ENCODE assay signal across 11 cellular contexts in the genomic region with DNA sequence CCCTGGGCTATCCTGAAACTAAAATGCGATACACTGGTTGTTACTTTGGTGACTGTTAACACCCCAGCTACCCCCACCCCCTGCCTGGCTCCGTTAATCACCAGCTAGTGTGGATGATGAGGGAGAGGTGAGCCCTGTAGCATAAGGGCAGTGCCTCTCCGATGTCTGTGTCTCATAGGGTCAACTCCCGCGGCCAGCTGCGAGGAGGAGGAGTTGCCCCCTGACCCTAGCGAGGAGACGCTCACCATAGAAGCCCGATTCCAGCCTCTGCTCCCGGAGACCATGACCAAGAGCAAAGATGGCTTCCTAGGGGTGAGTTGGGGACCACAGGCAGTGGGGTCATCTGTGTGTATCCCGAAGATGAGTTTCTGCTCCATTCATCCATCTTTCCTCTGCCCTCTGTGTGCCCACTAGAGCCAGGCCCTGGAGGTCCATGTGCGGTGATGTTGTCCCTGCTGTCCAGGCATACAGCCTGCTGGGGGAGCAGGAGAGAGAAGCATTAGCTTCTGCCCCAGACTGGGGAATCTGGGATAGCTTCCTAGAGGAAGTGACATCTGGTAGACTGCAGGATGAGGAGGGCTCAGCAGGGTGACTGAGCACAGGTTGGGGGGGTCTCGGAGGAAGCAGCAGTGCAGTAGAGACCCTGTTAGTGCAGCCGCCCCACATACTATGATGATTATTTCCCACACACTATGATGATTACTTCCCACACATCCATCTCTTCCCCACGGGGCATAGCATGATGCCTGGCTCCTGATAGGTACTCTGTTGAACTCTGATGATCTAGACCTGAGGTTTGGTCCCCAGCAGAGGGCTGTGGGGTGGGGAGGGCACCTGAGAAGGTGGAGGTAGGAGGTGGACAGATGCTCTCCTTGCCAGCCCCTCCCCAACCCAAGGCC. TPM values are rescaled to one million over a fixed set of nuclear protein-coding genes. Genes with fewer than 3 reads are reported as not detected.
DNase-seq lines count a peak whose midpoint lies in the region; ATAC-seq and TF ChIP-seq lines count a peak whose summit lies in the region.
"Had no signal": no experiment of that assay in that cellular context is flagged by ENCODE, and none has a peak within 500 bp of the region (broad histone marks: within the 10 kb centered on the region; RNA-seq: fewer than 3 reads in every experiment).

No MANE protein-coding gene starts in this region.

- H3K4me1 ChIP-seq in thoracic aorta (ENCODE audit: control insufficient read depth in 1 of 2, low read depth in 2 of 2) = peaks cover 33 to 68% of the 10 kb centered on the region in 2 donors

- H3K27ac ChIP-seq in thoracic aorta = peak overlapping the region; percentile 68 to 92
- H3K27ac ChIP-seq: right lobe of liver had no signal

- peak overlapping the region; percentile 67 for H3K27ac Mint-ChIP-seq in activated T-cell treated with anti-CD3 and anti-CD28 coated beads, Interleukin-2, amount 50 U/mL, for 24 hours
- peak overlapping the region; percentile 71 for H3K27ac Mint-ChIP-seq in neural crest cell (ENCODE audit: unreplicated experiment)
- H3K27ac Mint-ChIP-seq in naive thymus-derived CD8-positive, alpha-beta T cell = peak overlapping the region in 5 of 10 donors; percentile 12 to 82 (median 52)
- H3K27ac Mint-ChIP-seq in activated CD8-positive, alpha-beta T cell treated with anti-CD3 and anti-CD28 coated beads, Interleukin-2, amount 10 ng/mL, durations not matched to agents 7 days and 5 days = no peak overlapping the region

- H3K4me3 Mint-ChIP-seq in activated T-cell treated with anti-CD3 and anti-CD28 coated beads, Interleukin-2, amount 50 U/mL, for 24 hours = no peak overlapping the region
- peak overlapping the region; percentile 78 for H3K4me3 Mint-ChIP-seq in neural crest cell
- H3K4me3 Mint-ChIP-seq in naive thymus-derived CD8-positive, alpha-beta T cell = no peak overlapping the region
- H3K4me3 Mint-ChIP-seq in activated CD8-positive, alpha-beta T cell treated with anti-CD3 and anti-CD28 coated beads, Interleukin-2, amount 10 ng/mL, durations not matched to agents 7 days and 5 days = no peak overlapping the region

- H3K9me3 ChIP-seq in thoracic aorta = no peaks in the 10 kb centered on the region
- H3K9me3 ChIP-seq: right lobe of liver had no signal

- POLR2A ChIA-PET in naive thymus-derived CD8-positive, alpha-beta T cell (lab: Charles Lee) = interaction anchor here (0.7 kb wide), 1 partner anchor 301 kb away, joined by 6 read pairs; no protein-coding TSS in a partner anchor
- POLR2A ChIA-PET in activated CD8-positive, alpha-beta T cell treated with anti-CD3 and anti-CD28 coated beads, Interleukin-2, amount 10 ng/mL, durations not matched to agents 7 days and 5 days (lab: Charles Lee) = interaction anchor here (0.5 to 0.6 kb wide), 3 partner anchors 155 to 306 kb away, joined by 3 to 5 read pairs (median 5); no protein-coding TSS in a partner anchor

- peaks cover 20% of the 10 kb centered on the region for H3K36me3 ChIP-seq in thoracic aorta
- H3K36me3 ChIP-seq: right lobe of liver had no signal

- peaks cover 37% of the 10 kb centered on the region for H3K36me3 Mint-ChIP-seq in activated T-cell treated with anti-CD3 and anti-CD28 coated beads, Interleukin-2, amount 50 U/mL, for 24 hours (ENCODE audit: low read depth)
- H3K36me3 Mint-ChIP-seq in neural crest cell (ENCODE audit: low read depth) = peaks cover 3% of the 10 kb centered on the region
- peaks cover 0 to 30% (median 9%) of the 10 kb centered on the region in 3 donors for H3K36me3 Mint-ChIP-seq in naive thymus-derived CD8-positive, alpha-beta T cell
- H3K36me3 Mint-ChIP-seq in activated CD8-positive, alpha-beta T cell treated with anti-CD3 and anti-CD28 coated beads, Interleukin-2, amount 10 ng/mL, durations not matched to agents 7 days and 5 days (ENCODE audit: low read depth) = no peaks in the 10 kb centered on the region

- ATAC-seq in thoracic aorta (ENCODE audit: insufficient number of reproducible peaks, low FRiP score, low read depth) = no peak
- ATAC-seq in naive thymus-derived CD8-positive, alpha-beta T cell = no peak
- ATAC-seq in activated CD8-positive, alpha-beta T cell treated with anti-CD3 and anti-CD28 coated beads, Interleukin-2, amount 10 ng/mL, durations not matched to agents 7 days and 5 days = no peak
- ATAC-seq: SK-N-SH treated with all-trans-retinoic acid at 6 μM for 48 hours had no signal

- H3K27me3 Mint-ChIP-seq in activated T-cell treated with anti-CD3 and anti-CD28 coated beads, Interleukin-2, amount 50 U/mL, for 24 hours = no peaks in the 10 kb centered on the region
- no peaks in the 10 kb centered on the region for H3K27me3 Mint-ChIP-seq in neural crest cell (ENCODE audit: low read depth)
- H3K27me3 Mint-ChIP-seq in naive thymus-derived CD8-positive, alpha-beta T cell = no peaks in the 10 kb centered on the region
- H3K27me3 Mint-ChIP-seq in activated CD8-positive, alpha-beta T cell treated with anti-CD3 and anti-CD28 coated beads, Interleukin-2, amount 10 ng/mL, durations not matched to agents 7 days and 5 days (ENCODE audit: low read depth) = peaks cover 6% of the 10 kb centered on the region

- no peak overlapping the region for H3K4me3 ChIP-seq in choroid plexus epithelial cell (ENCODE audit: low read depth, low read length)
- H3K4me3 ChIP-seq in thoracic aorta = no peak overlapping the region
- H3K4me3 ChIP-seq: right lobe of liver had no signal

- H3K27me3 ChIP-seq in thoracic aorta (replicated peaks; ENCODE audit: insufficient read depth) = no peaks in the 10 kb centered on the region
- H3K27me3 ChIP-seq: right lobe of liver had no signal

- peaks cover 41% of the 10 kb centered on the region for H3K4me1 Mint-ChIP-seq in activated T-cell treated with anti-CD3 and anti-CD28 coated beads, Interleukin-2, amount 50 U/mL, for 24 hours (ENCODE audit: low read depth)
- peaks cover 44% of the 10 kb centered on the region for H3K4me1 Mint-ChIP-seq in neural crest cell
- peaks cover 23 to 48% (median 39%) of the 10 kb centered on the region in 4 donors for H3K4me1 Mint-ChIP-seq in naive thymus-derived CD8-positive, alpha-beta T cell
- H3K4me1 Mint-ChIP-seq in activated CD8-positive, alpha-beta T cell treated with anti-CD3 and anti-CD28 coated beads, Interleukin-2, amount 10 ng/mL, durations not matched to agents 7 days and 5 days (ENCODE audit: low read depth) = peaks cover 13% of the 10 kb centered on the region

- no peaks in the 10 kb centered on the region for H3K9me3 Mint-ChIP-seq in activated T-cell treated with anti-CD3 and anti-CD28 coated beads, Interleukin-2, amount 50 U/mL, for 24 hours
- no peaks in the 10 kb centered on the region for H3K9me3 Mint-ChIP-seq in neural crest cell
- no peaks in the 10 kb centered on the region for H3K9me3 Mint-ChIP-seq in naive thymus-derived CD8-positive, alpha-beta T cell
- H3K9me3 Mint-ChIP-seq in activated CD8-positive, alpha-beta T cell treated with anti-CD3 and anti-CD28 coated beads, Interleukin-2, amount 10 ng/mL, durations not matched to agents 7 days and 5 days (ENCODE audit: insufficient read depth) = no peaks in the 10 kb centered on the region

- TF ChIP-seq CTCF in choroid plexus epithelial cell (conservative IDR thresholded peaks at IDR 0.05; ENCODE audit: low read depth, low read length) (peak; percentile 16), neural crest cell (conservative IDR thresholded peaks at IDR 0.05) (no peak), thoracic aorta (IDR thresholded peaks at IDR 0.05) (no peak)

- CTCF ChIA-PET in activated CD8-positive, alpha-beta T cell treated with anti-CD3 and anti-CD28 coated beads, Interleukin-2, amount 10 ng/mL, durations not matched to agents 7 days and 5 days (lab: Charles Lee) = interaction anchor here (1.1 to 1.6 kb wide), 2 partner anchors 181 to 191 kb away, joined by 3 to 4 read pairs; no protein-coding TSS in a partner anchor

- no peak for DNase-seq in activated T-cell treated with anti-CD3 and anti-CD28 coated beads, Interleukin-2, amount 50 U/mL, for 24 hours
- no peak for DNase-seq in activated T-cell treated with anti-CD3 and anti-CD28 coated beads for 4 hours
- no peak for DNase-seq in choroid plexus epithelial cell (ENCODE audit: low read depth)
- DNase-seq in neural crest cell (ENCODE audit: low read depth, low spot score) = no peak
- no peak for DNase-seq in thoracic aorta (ENCODE audit: low spot score)
- DNase-seq in naive thymus-derived CD8-positive, alpha-beta T cell = no peak
- no peak for DNase-seq in activated CD8-positive, alpha-beta T cell treated with anti-CD3 and anti-CD28 coated beads, Interleukin-2, amount 10 ng/mL, durations not matched to agents 7 days and 5 days
- no peak for DNase-seq in COLO668 (lab: John Stamatoyannopoulos, UW; ENCODE audit: unreplicated experiment)
- DNase-seq: NCI-H2107 had no signal

RNA-seq across cellular contexts. Expression of a gene that starts 5.2 kb away (rescaled TPM):
- 146 and 148 TPM in 2 replicates for total RNA-seq in neural crest cell
- total RNA-seq in thoracic aorta = 10 to 100 TPM; 44.1 to 48.6 TPM
- total RNA-seq in naive thymus-derived CD8-positive, alpha-beta T cell = 10 to 100 TPM; 19.2 to 20.4 TPM
- polyA plus RNA-seq in naive thymus-derived CD8-positive, alpha-beta T cell = 1 to 10 TPM; 2.6 to 7.0 (median 2.7) TPM
- total RNA-seq in activated CD8-positive, alpha-beta T cell treated with anti-CD3 and anti-CD28 coated beads, Interleukin-2, amount 10 ng/mL, durations not matched to agents 7 days and 5 days = 1 to 10 TPM; 4.5 to 5.1 TPM

RNA-seq across cellular contexts. Expression of a gene that starts 14.5 kb away (rescaled TPM):
- total RNA-seq in neural crest cell = 61.1 and 68.6 TPM in 2 replicates
- total RNA-seq in thoracic aorta = 10 to 100 TPM; 63.4 to 81.9 TPM
- total RNA-seq in naive thymus-derived CD8-positive, alpha-beta T cell = 10 to 100 TPM; 50.0 to 56.4 TPM
- polyA plus RNA-seq in naive thymus-derived CD8-positive, alpha-beta T cell = 10 to 100 TPM; 34.3 to 42.6 (median 40.9) TPM
- total RNA-seq in activated CD8-positive, alpha-beta T cell treated with anti-CD3 and anti-CD28 coated beads, Interleukin-2, amount 10 ng/mL, durations not matched to agents 7 days and 5 days = 10 to 100 TPM; 26.2 to 26.7 TPM

RNA-seq across cellular contexts. Expression of a gene that starts 54.0 kb away (rescaled TPM):
- total RNA-seq in neural crest cell (13.6 and 15.2 TPM in 2 replicates), thoracic aorta (not detected)
- total RNA-seq in naive thymus-derived CD8-positive, alpha-beta T cell = not detected
- not detected for polyA plus RNA-seq in naive thymus-derived CD8-positive, alpha-beta T cell
- total RNA-seq in activated CD8-positive, alpha-beta T cell treated with anti-CD3 and anti-CD28 coated beads, Interleukin-2, amount 10 ng/mL, durations not matched to agents 7 days and 5 days = 1 to 10 TPM; 7.8 to 9.1 TPM

Comparison
In these comparisons a context has a peak if more than half of its experiments do, and no peak if none do; other contexts are left out.
1. RNA of a gene that starts 54.0 kb away (total RNA-seq): 13.6 to 15.2 TPM in neural crest cell and 7.8 to 9.1 TPM in activated CD8-positive, alpha-beta T cell treated with anti-CD3 and anti-CD28 coated beads, Interleukin-2, amount 10 ng/mL, durations not matched to agents 7 days and 5 days; not detected in thoracic aorta and not detected in naive thymus-derived CD8-positive, alpha-beta T cell; every median in the first group is over 4 times any median in the second.